In genomic region chr5:10441083-10441991, GRCh38 we compare ENCODE assay signal across 8 cellular contexts. TPM values are rescaled to one million over a fixed set of nuclear protein-coding genes. Genes with fewer than 3 reads are reported as not detected.
DNase-seq lines count a peak whose midpoint lies in the region; TF ChIP-seq lines count a peak whose summit lies in the region.

Gene ROPN1L, plus strand, starts transcription at chr5:10441879. Its CDS starts 289 bp downstream, at chr5:10442168.

- H3K27me3 ChIP-seq in endocrine pancreas (ENCODE audit: control insufficient read depth, insufficient read depth, low read length), result no peaks in the 10 kb centered on the region

- H3K36me3 ChIP-seq in endocrine pancreas (ENCODE audit: control insufficient read depth, insufficient read depth, low read length), result no peaks in the 10 kb centered on the region

- no peak for TF ChIP-seq CTCF in GM20000 (IDR thresholded peaks at IDR 0.05; ENCODE audit: extremely low read depth, missing control alignments)

- peak; percentile 92 for DNase-seq in COLO668 (lab: John Stamatoyannopoulos, UW; ENCODE audit: unreplicated experiment)
- DNase-seq in GM20000 (ENCODE audit: low spot score), result peak; percentile 96
- peak; percentile 91 for DNase-seq in HPDE6-E6E7 (ENCODE audit: extremely low spot score)
- DNase-seq in NOMO-1 treated with DMSO at 0.1 percent for 48 hours (lab: John Stamatoyannopoulos, UW; ENCODE audit: unreplicated experiment), result peak; percentile 97
- DNase-seq in activated CD8-positive, alpha-beta memory T cell treated with anti-CD3 and anti-CD28 coated beads, Interleukin-2, amount 50 U/mL, for 1 hour (ENCODE audit: extremely low read depth), result peak; percentile 20
- peak; percentile 95 for DNase-seq in mesenteric fat pad (ENCODE audit: low spot score)
- peak; percentile 31 for DNase-seq in stimulated activated CD8-positive, alpha-beta memory T cell treated with anti-CD3 and anti-CD28 coated beads, Interleukin-15, amount 100 ng/mL, for 1 hour (ENCODE audit: low read depth)

- peak within 1 kb of the TSS; percentile 80 for H3K9ac ChIP-seq in endocrine pancreas (ENCODE audit: control insufficient read depth, insufficient read depth, low read length)

- no peaks in the 10 kb centered on the region for H3K9me3 ChIP-seq in endocrine pancreas (ENCODE audit: control insufficient read depth, low read length)

- peaks cover 3% of the 10 kb centered on the region for H3K4me1 ChIP-seq in endocrine pancreas (ENCODE audit: control insufficient read depth, insufficient read depth, low read length)

- peak within 1 kb of the TSS; percentile 38 for H3K4me3 ChIP-seq in endocrine pancreas (ENCODE audit: control insufficient read depth, insufficient read depth, low read length)

RNA-seq across cellular contexts. Expression of gene ROPN1L, which starts in this region (rescaled TPM):
- total RNA-seq in mesenteric fat pad, result 0.93 TPM

Comparison
In these comparisons a context has a peak if more than half of its experiments do, and no peak if none do; other contexts are left out.
1. Peak in every context shown above with its lines: DNase-seq and H3K4me3 ChIP-seq.
2. Peak in DNase-seq in mesenteric fat pad; RNA of the gene not detected or under 1 TPM.
3. DNase-seq: peak in every context shown above with its lines; median percentile 97 in NOMO-1 treated with DMSO at 0.1 percent for 48 hours; 96 in GM20000; 95 in mesenteric fat pad; 92 in COLO668; 91 in HPDE6-E6E7; 31 in stimulated activated CD8-positive, alpha-beta memory T cell treated with anti-CD3 and anti-CD28 coated beads, Interleukin-15, amount 100 ng/mL, for 1 hour; 20 in activated CD8-positive, alpha-beta memory T cell treated with anti-CD3 and anti-CD28 coated beads, Interleukin-2, amount 50 U/mL, for 1 hour.